Comparison of ENCODE assay signal across 8 cellular contexts in genomic region chr3:137946341-137946973, GRCh38.
A peak's percentile ranks its signal among the peaks of the same experiment; 100 is the strongest.
DNase-seq lines count a peak whose midpoint lies in the region; ATAC-seq, FAIRE-seq and TF ChIP-seq lines count a peak whose summit lies in the region.

No MANE protein-coding gene starts in this region.

- no peaks in the 10 kb centered on the region for H3K79me2 ChIP-seq in H1 (ENCODE audit: control insufficient read depth in 1 of 2, insufficient read depth in 2 of 2, low read length in 2 of 2)

- H2BK120ac ChIP-seq in H1 (replicated peaks; ENCODE audit: low read depth, low read length), result no peak overlapping the region

- H4K20me1 ChIP-seq in H1 (replicated peaks in 1 of 2; ENCODE audit: control insufficient read depth in 1 of 2, insufficient read depth in 2 of 2, low read length in 2 of 2), result no peaks in the 10 kb centered on the region

- CTCF ChIA-PET in activated CD4-positive, alpha-beta T cell treated with anti-CD3 and anti-CD28 coated beads, Interleukin-2, amount 10 ng/mL, durations not matched to agents 7 days and 5 days (lab: Charles Lee), result interaction anchor here (0.8 kb wide), 1 partner anchor 14 kb away, joined by 3 read pairs; no protein-coding TSS in a partner anchor
- CTCF ChIA-PET in H1 (lab: Charles Lee; ENCODE audit: partially characterized antibody), result interaction anchor here (0.5 to 7.5 kb wide), 24 partner anchors 9 to 837 kb away, joined by 3 to 44 read pairs (median 4); no protein-coding TSS in a partner anchor

- POLR2A ChIA-PET in activated CD4-positive, alpha-beta T cell treated with anti-CD3 and anti-CD28 coated beads, Interleukin-2, amount 10 ng/mL, durations not matched to agents 7 days and 5 days (lab: Charles Lee), result no interaction called here
- POLR2A ChIA-PET in H1 (lab: Charles Lee; ENCODE audit: partially characterized antibody), result no interaction called here

- H2AFZ ChIP-seq in H1 (ENCODE audit: low read length), result no peak overlapping the region

- peak; percentile 97 to 98 for TF ChIP-seq RAD21 in H1 (IDR thresholded peaks at IDR 0.05 in 1 of 2, conservative IDR thresholded peaks at IDR 0.05 in 1 of 2; ENCODE audit: low read depth in 2 of 2, low read length in 2 of 2)

- TF ChIP-seq CTCF in GM06990 (IDR thresholded peaks at IDR 0.05; ENCODE audit: insufficient read depth, low read length, poor library complexity, severe bottlenecking) (peak; percentile 73), H1 (IDR thresholded peaks at IDR 0.05; ENCODE audit: control extremely low read depth in 1 of 3, insufficient read depth in 1 of 3, low read depth in 1 of 3, low read length in 3 of 3) (peak; percentile 31 to 79 (median 73))

- H3K4me3 ChIP-seq in GM06990 (replicated peaks; ENCODE audit: low read depth, low read length) (no peak overlapping the region), H1 (ENCODE audit: extremely low read depth in 1 of 4, insufficient read depth in 2 of 4, low read depth in 3 of 4, low read length in 4 of 4) (no peak overlapping the region)

- no peak overlapping the region for H2BK15ac ChIP-seq in H1 (ENCODE audit: low read length)

- no peak overlapping the region for H3K23ac ChIP-seq in H1 (ENCODE audit: insufficient read length)

- no peak overlapping the region for H3K4me2 ChIP-seq in H1 (ENCODE audit: insufficient read depth in 1 of 2, low read depth in 2 of 2, low read length in 2 of 2)

- no peak overlapping the region for H2BK12ac ChIP-seq in H1 (ENCODE audit: low read depth, low read length)

- H3K27ac Mint-ChIP-seq in activated CD4-positive, alpha-beta T cell treated with anti-CD3 and anti-CD28 coated beads, Interleukin-2, amount 10 ng/mL, durations not matched to agents 7 days and 5 days, result no peak overlapping the region

- H3K9me3 Mint-ChIP-seq in activated CD4-positive, alpha-beta T cell treated with anti-CD3 and anti-CD28 coated beads, Interleukin-2, amount 10 ng/mL, durations not matched to agents 7 days and 5 days, result no peaks in the 10 kb centered on the region

- no peaks in the 10 kb centered on the region for H3K79me1 ChIP-seq in H1 (ENCODE audit: low read depth, low read length)

- peaks cover 0 to 10% (median 0%) of the 10 kb centered on the region in 4 experiments; a peak in 1 of 7 replicates for H3K4me1 ChIP-seq in H1 (replicated peaks in 1 of 4; ENCODE audit: control insufficient read depth in 3 of 4, insufficient read depth in 4 of 4, low read length in 3 of 4)

- H2BK20ac ChIP-seq in H1 (ENCODE audit: low read length), result no peak overlapping the region

- H3K36me3 Mint-ChIP-seq in activated CD4-positive, alpha-beta T cell treated with anti-CD3 and anti-CD28 coated beads, Interleukin-2, amount 10 ng/mL, durations not matched to agents 7 days and 5 days (ENCODE audit: low read depth), result no peaks in the 10 kb centered on the region

- no peak overlapping the region for H3K18ac ChIP-seq in H1 (ENCODE audit: extremely low read depth, low read length)

- 25% methylated on average over 7 of the region's 7 CpGs; no CpG with 5 or more reads in 1 of the 2 experiments for WGBS in H1 (ENCODE audit: extremely low coverage in 1 of 2, insufficient coverage in 1 of 2, insufficient read length in 1 of 2, insufficient replicate concordance in 2 of 2, low coverage in 1 of 2, low lambda C conversion rate in 2 of 2, missing lambda C conversion rate in 1 of 2), 2 experiments

- no peak for TF ChIP-seq EP300 in H1 (IDR thresholded peaks at IDR 0.05; ENCODE audit: borderline replicate concordance in 1 of 2, low read depth in 2 of 2, low read length in 2 of 2)

- H3K27ac ChIP-seq in H1 (ENCODE audit: low read depth, low read length), result no peak overlapping the region

- H3K4me1 Mint-ChIP-seq in activated CD4-positive, alpha-beta T cell treated with anti-CD3 and anti-CD28 coated beads, Interleukin-2, amount 10 ng/mL, durations not matched to agents 7 days and 5 days, result no peaks in the 10 kb centered on the region

- H3K14ac ChIP-seq in H1 (ENCODE audit: insufficient read length), result no peak overlapping the region

- H4K8ac ChIP-seq in H1 (ENCODE audit: extremely low read depth, insufficient read depth, low read length), result no peak overlapping the region

- H3K36me3 ChIP-seq in GM06990 (ENCODE audit: control insufficient read depth, insufficient read depth, low read length) (no peaks in the 10 kb centered on the region), H1 (ENCODE audit: control insufficient read depth in 2 of 4, insufficient read depth in 4 of 4, low read length in 3 of 4) (no peaks in the 10 kb centered on the region)

- no peaks in the 10 kb centered on the region for H3K9me3 ChIP-seq in H1 (ENCODE audit: insufficient read depth in 2 of 2, low read depth in 1 of 2, low read length in 1 of 2)

- H3K9ac ChIP-seq in H1 (replicated peaks in 1 of 4; ENCODE audit: extremely low read depth in 1 of 4, low read depth in 3 of 4, low read length in 3 of 4), result no peak overlapping the region

- ATAC-seq in HG03342 (IDR thresholded peaks at IDR 0.05; ENCODE audit: unreplicated experiment) (peak; percentile 73), GM18873 (IDR thresholded peaks at IDR 0.05; ENCODE audit: low FRiP score, unreplicated experiment) (no peak)
- no peak for ATAC-seq in stimulated activated naive CD8-positive, alpha-beta T cell treated with anti-CD3 and anti-CD28 coated beads, Interleukin-15, Interleukin-2, amounts not matched to agents 100 U/mL and 50 U/mL, for 24 hours

- H3K4me3 Mint-ChIP-seq in activated CD4-positive, alpha-beta T cell treated with anti-CD3 and anti-CD28 coated beads, Interleukin-2, amount 10 ng/mL, durations not matched to agents 7 days and 5 days, result no peak overlapping the region

- H3K23me2 ChIP-seq in H1 (ENCODE audit: low read depth, low read length), result no peaks in the 10 kb centered on the region

- H3K27me3 Mint-ChIP-seq in activated CD4-positive, alpha-beta T cell treated with anti-CD3 and anti-CD28 coated beads, Interleukin-2, amount 10 ng/mL, durations not matched to agents 7 days and 5 days, result no peaks in the 10 kb centered on the region

- TF ChIP-seq POLR2A in H1 (IDR thresholded peaks at IDR 0.05; ENCODE audit: control extremely low read depth in 1 of 2, low read depth in 2 of 2, low read length in 2 of 2), result no peak

- H4K5ac ChIP-seq in H1 (ENCODE audit: insufficient read length, low read depth, low read length), result no peak overlapping the region

- H2BK5ac ChIP-seq in H1 (ENCODE audit: low read depth, low read length), result no peak overlapping the region

- H3K4ac ChIP-seq in H1 (replicated peaks; ENCODE audit: insufficient read length, low read depth, low read length), result no peak overlapping the region

- no peak overlapping the region for H2AK5ac ChIP-seq in H1 (ENCODE audit: low read depth, low read length)

- DNase-seq in GM06990 (ENCODE audit: extremely low read depth, insufficient read length) (peak; percentile 10), NCI-H524 (lab: John Stamatoyannopoulos, UW) (peak; percentile 91 to 93), H1 (ENCODE audit: low read depth in 1 of 2, low spot score in 2 of 2) (peak; percentile 41 to 67), midbrain (lab: John Stamatoyannopoulos, UW) (peak; percentile 50)
- DNase-seq in activated CD4-positive, alpha-beta T cell treated with anti-CD3 and anti-CD28 coated beads, Interleukin-2, amount 10 ng/mL, durations not matched to agents 7 days and 5 days, result peak; percentile 62
- DNase-seq in stimulated activated naive CD8-positive, alpha-beta T cell treated with anti-CD3 and anti-CD28 coated beads, Interleukin-15, Interleukin-2, amounts not matched to agents 100 U/mL and 50 U/mL, for 24 hours, result peak; percentile 53

- H4K91ac ChIP-seq in H1 (replicated peaks; ENCODE audit: insufficient read length, low read length), result no peak overlapping the region

- peak; percentile 93 for FAIRE-seq in H1 (lab: Jason Lieb, UNC)

- H3K27me3 ChIP-seq in GM06990 (replicated peaks; ENCODE audit: control insufficient read depth, insufficient read depth, low read length) (no peaks in the 10 kb centered on the region), H1 (replicated peaks in 1 of 4; ENCODE audit: control insufficient read depth in 3 of 4, extremely low read depth in 1 of 4, insufficient read depth in 3 of 4, low read length in 3 of 4) (peaks cover 0 to 5% (median under 1%) of the 10 kb centered on the region in 4 experiments; a peak in 4 of 7 replicates)

- H3K56ac ChIP-seq in H1 (replicated peaks; ENCODE audit: insufficient read length, low read depth, low read length), result no peak overlapping the region

TF ChIP-seq in H1, 55 proteins besides CTCF, POLR2A, EP300 and RAD21:
- 0 out of 2 replicates have a peak, but pooled peaks have one; percentile 43 for TF ChIP-seq YY1 (IDR thresholded peaks at IDR 0.05; ENCODE audit: low read depth, low read length)
- no peak for TF ChIP-seq CHD2 (IDR thresholded peaks at IDR 0.05; ENCODE audit: low read length)
- peak; percentile 92 for TF ChIP-seq EGR1 (IDR thresholded peaks at IDR 0.05; ENCODE audit: borderline replicate concordance, low read depth, low read length)

Comparison
In these comparisons a context has a peak if more than half of its experiments do, and no peak if none do; other contexts are left out.
1. DNase-seq: peak in every context shown above with its lines; median percentile 92 in NCI-H524; 62 in activated CD4-positive, alpha-beta T cell treated with anti-CD3 and anti-CD28 coated beads, Interleukin-2, amount 10 ng/mL, durations not matched to agents 7 days and 5 days; 54 in H1; 53 in stimulated activated naive CD8-positive, alpha-beta T cell treated with anti-CD3 and anti-CD28 coated beads, Interleukin-15, Interleukin-2, amounts not matched to agents 100 U/mL and 50 U/mL, for 24 hours; 50 in midbrain; 10 in GM06990.